In the genomic region with DNA sequence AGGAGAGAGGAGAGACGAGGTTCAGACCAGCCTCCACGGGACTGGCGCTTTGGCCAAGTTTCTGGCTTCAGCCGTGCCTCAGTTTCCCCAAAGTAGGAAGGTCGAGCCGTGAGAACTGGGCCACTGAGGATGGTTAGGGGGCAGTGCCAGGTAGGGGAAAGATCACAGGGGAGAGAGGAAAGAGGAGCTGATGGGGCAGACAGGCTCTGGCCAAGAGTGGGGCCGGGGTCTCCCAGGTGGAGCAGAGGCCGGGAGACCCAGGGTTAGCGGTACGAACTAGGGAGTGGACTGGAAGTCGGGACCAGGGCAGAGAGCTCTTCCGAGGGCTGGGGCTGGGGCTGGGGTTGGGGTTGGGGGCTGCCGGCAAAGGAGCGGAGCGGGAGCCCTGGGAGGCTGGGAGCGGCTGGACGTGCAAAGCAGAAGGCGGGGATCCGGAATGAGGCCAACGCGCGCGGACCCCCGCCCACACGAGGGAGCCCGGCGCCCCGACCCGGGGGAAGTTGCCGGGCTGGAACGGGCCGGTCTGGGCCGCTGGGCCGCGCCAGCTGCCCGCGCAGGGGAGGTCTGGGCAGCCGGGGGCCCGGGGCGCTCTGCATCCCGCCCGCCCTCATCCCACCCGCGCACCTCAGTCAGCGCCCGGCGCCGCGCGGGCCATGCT, we compare ENCODE assay signal across 1 cellular context.
TF ChIP-seq lines count a peak whose summit lies in the region.

No MANE protein-coding gene starts in this region.

TF ChIP-seq in HCT116, 20 proteins besides CTCF, POLR2A, EP300 and RAD21:
- TF ChIP-seq ZFX (IDR thresholded peaks at IDR 0.05) (peak; percentile 32; the same call in 1 of the 2 replicates), EGR1 (IDR thresholded peaks at IDR 0.05; ENCODE audit: low read depth) (no peak)
